In genomic region chr1:70947864-70948263, GRCh38 we compare ENCODE assay signal across 29 cellular contexts.
"Had no signal": no experiment of that assay in that cellular context is flagged by ENCODE, and none has a peak within 500 bp of the region (broad histone marks: within the 10 kb centered on the region; RNA-seq: fewer than 3 reads in every experiment).

No MANE protein-coding gene starts in this region.

- DNase-seq: colonic mucosa; effector CD8-positive, alpha-beta T cell; endodermal cell; foreskin keratinocyte; glutamatergic neuron; heart right ventricle; hippocampal formation; immature natural killer cell; islet precursor cell; kidney glomerular epithelial cell; left colon; left ventricle myocardium superior; lower lobe of right lung; right lobe of liver; small intestine; stimulated activated CD4-positive, alpha-beta T cell treated with anti-CD3 and anti-CD28 coated beads, Interleukin-15, amount 100 ng/mL, for 24 hours; stimulated activated CD4-positive, alpha-beta T cell treated with anti-CD3 and anti-CD28 coated beads, Interleukin-2, amount 100 ng/mL, for 48 hours; stimulated activated naive B cell treated with anti-CD40 and anti-IgM and Interleukin-4, amounts not matched to agents 10 μg/mL and 1 μg/mL and 100 μg/mL, for 72 hours; thyroid gland had no signal

- H3K36me3 ChIP-seq: colonic mucosa, gastroesophageal sphincter, heart right ventricle, lower lobe of right lung, neural progenitor cell, right lobe of liver, thyroid gland had no signal

- H3K27ac Mint-ChIP-seq: dendritic cell treated with granulocyte-macrophage colony-stimulating factor and Interleukin-4, amounts not matched to agents 40 ng/mL and 50 ng/mL, for 4 days; endodermal cell; immature natural killer cell; nephron; neural progenitor cell; progenitor cell of endocrine pancreas; stimulated activated naive B cell treated with anti-CD40 and anti-IgM and Interleukin-4, amounts not matched to agents 10 μg/mL and 1 μg/mL and 100 μg/mL, for 72 hours; stimulated activated naive CD8-positive, alpha-beta T cell treated with anti-CD3 and anti-CD28 coated beads, Interleukin-15, Interleukin-2, amounts not matched to agents 100 ng/mL and 50 ng/mL, for 24 hours; type B pancreatic cell had no signal

- H3K4me3 ChIP-seq: colonic mucosa, gastroesophageal sphincter, heart right ventricle, lower lobe of right lung, neural progenitor cell, right lobe of liver, thyroid gland had no signal

- H3K36me3 Mint-ChIP-seq: immature natural killer cell; neural progenitor cell; stimulated activated naive B cell treated with anti-CD40 and anti-IgM and Interleukin-4, amounts not matched to agents 10 μg/mL and 1 μg/mL and 100 μg/mL, for 72 hours; type B pancreatic cell had no signal

- H3K27ac ChIP-seq: colonic mucosa, epithelial cell of prostate, foreskin keratinocyte, gastroesophageal sphincter, heart right ventricle, lower lobe of right lung, neural progenitor cell, parathyroid adenoma, right lobe of liver, thyroid gland had no signal

- H3K27me3 ChIP-seq: colonic mucosa, foreskin keratinocyte, gastroesophageal sphincter, heart right ventricle, neural progenitor cell, right lobe of liver, thyroid gland had no signal

- H3K4me3 Mint-ChIP-seq: dendritic cell treated with granulocyte-macrophage colony-stimulating factor and Interleukin-4, amounts not matched to agents 40 ng/mL and 50 ng/mL, for 4 days; endodermal cell; immature natural killer cell; nephron; neural progenitor cell; stimulated activated naive B cell treated with anti-CD40 and anti-IgM and Interleukin-4, amounts not matched to agents 10 μg/mL and 1 μg/mL and 100 μg/mL, for 72 hours; stimulated activated naive CD8-positive, alpha-beta T cell treated with anti-CD3 and anti-CD28 coated beads, Interleukin-15, Interleukin-2, amounts not matched to agents 100 ng/mL and 50 ng/mL, for 24 hours; type B pancreatic cell had no signal

- H3K27me3 Mint-ChIP-seq: dendritic cell treated with granulocyte-macrophage colony-stimulating factor and Interleukin-4, amounts not matched to agents 40 ng/mL and 50 ng/mL, for 4 days; progenitor cell of endocrine pancreas; stimulated activated naive B cell treated with anti-CD40 and anti-IgM and Interleukin-4, amounts not matched to agents 10 μg/mL and 1 μg/mL and 100 μg/mL, for 72 hours had no signal

- H3K4me1 Mint-ChIP-seq: endodermal cell; immature natural killer cell; nephron; neural progenitor cell; stimulated activated naive B cell treated with anti-CD40 and anti-IgM and Interleukin-4, amounts not matched to agents 10 μg/mL and 1 μg/mL and 100 μg/mL, for 72 hours had no signal

- ATAC-seq: esophagus mucosa; foreskin keratinocyte; gastroesophageal sphincter; heart right ventricle; left colon; left ventricle myocardium superior; lower lobe of right lung; right lobe of liver; stimulated activated naive B cell treated with anti-CD40 and anti-IgM and Interleukin-4, amounts not matched to agents 10 μg/mL and 1 μg/mL and 100 μg/mL, for 72 hours had no signal

- H3K4me1 ChIP-seq: colonic mucosa, foreskin keratinocyte, gastroesophageal sphincter, heart right ventricle, lower lobe of right lung, neural progenitor cell, parathyroid adenoma, right lobe of liver, thyroid gland had no signal

- H3K9me3 Mint-ChIP-seq: endodermal cell; nephron; neural progenitor cell; stimulated activated naive CD8-positive, alpha-beta T cell treated with anti-CD3 and anti-CD28 coated beads, Interleukin-15, Interleukin-2, amounts not matched to agents 100 ng/mL and 50 ng/mL, for 24 hours; type B pancreatic cell had no signal

- H3K9ac ChIP-seq: neural progenitor cell, parathyroid adenoma had no signal

- H3K9me3 ChIP-seq: colonic mucosa, gastroesophageal sphincter, lower lobe of right lung, right lobe of liver, thyroid gland had no signal
